ENCODE assay signal across 16 cellular contexts in the genomic region with DNA sequence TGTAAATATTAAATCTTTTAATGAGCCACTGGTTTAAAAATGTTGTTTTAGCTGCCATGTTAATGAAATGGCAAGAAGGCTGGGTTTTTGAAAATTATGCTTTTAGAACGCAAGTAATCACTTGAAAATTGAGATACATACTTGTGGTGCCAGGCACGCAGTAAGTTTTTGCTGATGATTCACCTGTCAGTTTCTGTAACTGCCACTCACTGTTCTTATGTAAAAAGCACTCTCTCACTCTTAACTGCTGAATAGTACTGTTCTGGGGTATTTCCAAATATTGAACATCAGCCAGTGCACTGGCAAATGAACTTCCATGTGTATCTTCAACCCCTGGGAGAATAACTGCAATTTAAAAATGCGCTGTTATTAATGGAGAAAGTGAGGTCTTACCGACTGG.
"Had no signal": no experiment of that assay in that cellular context is flagged by ENCODE, and none has a peak within 500 bp of the region (broad histone marks: within the 10 kb centered on the region; RNA-seq: fewer than 3 reads in every experiment).

No MANE protein-coding gene starts in this region.

- H3K27me3 ChIP-seq: breast epithelium, esophagus muscularis mucosa, tibial nerve, uterus had no signal

- H3K27ac ChIP-seq: breast epithelium, esophagus muscularis mucosa, parathyroid adenoma, tibial nerve, uterus had no signal

- H3K4me1 ChIP-seq: breast epithelium, esophagus muscularis mucosa, parathyroid adenoma, tibial nerve, uterus had no signal

- DNase-seq: activated CD4-positive, alpha-beta T cell treated with anti-CD3 and anti-CD28 coated beads, Interleukin-2, amount 10 ng/mL, durations not matched to agents 24 days and 14 days; activated naive CD4-positive, alpha-beta T cell treated with anti-CD3 and anti-CD28 coated beads for 36 hours; cerebellar nuclear complex; cortex of kidney; effector CD4-positive, alpha-beta T cell; immature natural killer cell; mesendoderm; naive thymus-derived CD8-positive, alpha-beta T cell; stimulated activated CD4-positive, alpha-beta T cell treated with anti-CD3 and anti-CD28 coated beads, Interleukin-2, amount 100 ng/mL, for 24 hours; T-helper 1 cell; T1000; uterus had no signal

- H3K4me3 ChIP-seq: breast epithelium, esophagus muscularis mucosa, tibial nerve, uterus had no signal

- ATAC-seq: naive thymus-derived CD8-positive, alpha-beta T cell had no signal
